Comparison of ENCODE assay signal across 21 cellular contexts in genomic region chr2:215380699-215381098, GRCh38.
"Had no signal": no experiment of that assay in that cellular context is flagged by ENCODE, and none has a peak within 500 bp of the region (broad histone marks: within the 10 kb centered on the region; RNA-seq: fewer than 3 reads in every experiment).

No MANE protein-coding gene starts in this region.

- H3K4me2 ChIP-seq: KMS-11 had no signal

- H3K27ac Mint-ChIP-seq: activated CD8-positive, alpha-beta T cell treated with anti-CD3 and anti-CD28 coated beads for 36 hours; activated naive CD4-positive, alpha-beta T cell treated with anti-CD3 and anti-CD28 coated beads, Interleukin-2, amount 10 ng/mL, durations not matched to agents 7 days and 5 days; activated naive CD8-positive, alpha-beta T cell treated with anti-CD3 and anti-CD28 coated beads for 36 hours; activated T-cell treated with anti-CD3 and anti-CD28 coated beads, Interleukin-2, amount 50 U/mL, for 72 hours; activated T-helper 2 cell treated with anti-CD3 and anti-CD28 coated beads, Interferon-gamma antibody, Interleukin-2, Interleukin-4, amounts not matched to agents 10 μg/mL and 5 μg/mL and 100 μg/mL, durations not matched to agents 14 hours and 24 hours and 36 hours; T-helper 1 cell treated with Interleukin-12 subunit alpha and Interleukin-12 subunit beta and Interleukin-4 antibody, amounts not matched to agents 30 μg/mL and 1 μg/mL, for 36 hours had no signal

- H3K27me3 ChIP-seq: breast epithelium had no signal

- H3K4me3 ChIP-seq: breast epithelium had no signal

- H3K27ac ChIP-seq: breast epithelium, KMS-11 had no signal

- H3K9me3 Mint-ChIP-seq: activated CD8-positive, alpha-beta T cell treated with anti-CD3 and anti-CD28 coated beads for 36 hours; activated naive CD4-positive, alpha-beta T cell treated with anti-CD3 and anti-CD28 coated beads, Interleukin-2, amount 10 ng/mL, durations not matched to agents 7 days and 5 days; activated naive CD8-positive, alpha-beta T cell treated with anti-CD3 and anti-CD28 coated beads for 36 hours; activated T-cell treated with anti-CD3 and anti-CD28 coated beads, Interleukin-2, amount 50 U/mL, for 72 hours; activated T-helper 2 cell treated with anti-CD3 and anti-CD28 coated beads, Interferon-gamma antibody, Interleukin-2, Interleukin-4, amounts not matched to agents 10 μg/mL and 5 μg/mL and 100 μg/mL, durations not matched to agents 14 hours and 24 hours and 36 hours; T-helper 1 cell treated with Interleukin-12 subunit alpha and Interleukin-12 subunit beta and Interleukin-4 antibody, amounts not matched to agents 30 μg/mL and 1 μg/mL, for 36 hours had no signal

- H3K4me1 Mint-ChIP-seq: activated naive CD4-positive, alpha-beta T cell treated with anti-CD3 and anti-CD28 coated beads, Interleukin-2, amount 10 ng/mL, durations not matched to agents 7 days and 5 days; activated naive CD8-positive, alpha-beta T cell treated with anti-CD3 and anti-CD28 coated beads for 36 hours had no signal

- DNase-seq: activated CD4-positive, alpha-beta T cell treated with anti-CD3 and anti-CD28 coated beads for 4 hours; activated CD8-positive, alpha-beta memory T cell treated with anti-CD3 and anti-CD28 coated beads, Interleukin-2, amount 50 U/mL, for 4 hours; activated CD8-positive, alpha-beta T cell treated with anti-CD3 and anti-CD28 coated beads for 36 hours; activated gamma-delta T cell treated with Interleukin-2 at 50 U/mL for 16 hours; activated naive CD4-positive, alpha-beta T cell treated with anti-CD3 and anti-CD28 coated beads, Interleukin-2, amount 10 ng/mL, durations not matched to agents 7 days and 5 days; activated naive CD8-positive, alpha-beta T cell treated with anti-CD3 and anti-CD28 coated beads for 36 hours; activated T-cell treated with anti-CD3 and anti-CD28 coated beads, Interleukin-2, amount 50 U/mL, for 72 hours; NCI-H1092; NCI-H1417; NCI-H1930; NCI-H2171; NCI-H226; NCI-H526 treated with DMSO at 0.1 percent for 48 hours; PC-3; SHP77 treated with DMSO at 0.1 percent for 48 hours had no signal

- H3K27me3 Mint-ChIP-seq: activated CD8-positive, alpha-beta T cell treated with anti-CD3 and anti-CD28 coated beads for 36 hours; activated naive CD4-positive, alpha-beta T cell treated with anti-CD3 and anti-CD28 coated beads, Interleukin-2, amount 10 ng/mL, durations not matched to agents 7 days and 5 days; activated naive CD8-positive, alpha-beta T cell treated with anti-CD3 and anti-CD28 coated beads for 36 hours had no signal

- H3K36me3 ChIP-seq: breast epithelium had no signal

- H3K4me1 ChIP-seq: breast epithelium had no signal

- ATAC-seq: activated CD4-positive, CD25-positive, alpha-beta regulatory T cell treated with anti-CD3 and anti-CD28 coated beads, Interleukin-2, amount 50 U/mL, for 24 hours; activated CD8-positive, alpha-beta T cell treated with anti-CD3 and anti-CD28 coated beads for 36 hours; activated T-cell treated with anti-CD3 and anti-CD28 coated beads, Interleukin-2, amount 50 U/mL, for 72 hours; PC-3 had no signal

- FAIRE-seq: RCC 7860 had no signal

- H3K9ac ChIP-seq: KMS-11 had no signal

- H3K9me3 ChIP-seq: breast epithelium had no signal

- H3K4me3 Mint-ChIP-seq: activated CD8-positive, alpha-beta T cell treated with anti-CD3 and anti-CD28 coated beads for 36 hours; activated naive CD4-positive, alpha-beta T cell treated with anti-CD3 and anti-CD28 coated beads, Interleukin-2, amount 10 ng/mL, durations not matched to agents 7 days and 5 days; activated naive CD8-positive, alpha-beta T cell treated with anti-CD3 and anti-CD28 coated beads for 36 hours; activated T-cell treated with anti-CD3 and anti-CD28 coated beads, Interleukin-2, amount 50 U/mL, for 72 hours; T-helper 1 cell treated with Interleukin-12 subunit alpha and Interleukin-12 subunit beta and Interleukin-4 antibody, amounts not matched to agents 30 μg/mL and 1 μg/mL, for 36 hours had no signal
